In the genomic region with DNA sequence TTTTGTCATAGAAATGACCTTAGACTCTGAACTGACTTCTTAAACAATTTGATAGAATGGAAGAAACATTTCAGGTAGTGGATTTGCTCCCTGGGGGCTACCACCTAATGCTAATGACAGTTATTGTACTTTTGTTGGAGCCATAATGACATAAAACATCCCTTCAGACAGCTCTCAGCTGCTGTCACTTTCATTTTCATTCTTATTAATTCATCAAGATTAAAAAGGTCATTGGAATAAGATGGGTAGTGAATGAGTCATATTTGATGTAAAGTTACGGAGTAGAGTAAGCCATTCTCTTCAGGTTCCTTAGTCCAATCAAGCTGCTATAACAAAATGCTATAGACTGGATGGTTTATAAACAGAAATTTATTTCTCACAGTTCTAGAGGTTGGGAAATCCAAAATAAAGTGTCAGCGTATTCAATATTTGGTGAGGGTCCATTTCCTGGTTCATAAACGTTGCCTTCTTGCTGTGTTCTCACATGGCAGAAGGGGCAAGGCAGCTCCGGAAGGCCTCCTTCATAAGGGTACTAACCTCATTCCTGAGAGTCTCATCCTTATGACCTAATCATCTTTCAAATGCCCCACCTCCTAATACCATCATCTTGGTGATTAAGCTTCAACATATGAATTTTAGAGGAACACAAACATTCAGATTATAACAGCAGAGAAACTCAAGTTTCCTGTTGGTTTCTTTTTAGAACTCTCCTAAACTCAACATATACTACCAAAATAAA, we compare ENCODE assay signal across 21 cellular contexts.
DNase-seq lines count a peak whose midpoint lies in the region; ATAC-seq, FAIRE-seq and TF ChIP-seq lines count a peak whose summit lies in the region.
"Had no signal": no experiment of that assay in that cellular context is flagged by ENCODE, and none has a peak within 500 bp of the region (broad histone marks: within the 10 kb centered on the region; RNA-seq: fewer than 3 reads in every experiment).

No MANE protein-coding gene starts in this region.

- H3K9me3 ChIP-seq in small intestine (ENCODE audit: control insufficient read depth, low read depth) (no peaks in the 10 kb centered on the region), gastroesophageal sphincter (no peaks in the 10 kb centered on the region)
- H3K9me3 ChIP-seq: SJCRH30, transverse colon had no signal

- TF ChIP-seq POLR2A in gastroesophageal sphincter (IDR thresholded peaks at IDR 0.05): no peak

- 66 to 76% (median 71%) methylated on average over 4 of the region's 4 CpGs for WGBS in small intestine, 3 donors
- 62 to 100% methylated on average over 1 to 4 of the region's 4 CpGs for WGBS in gastroesophageal sphincter (ENCODE audit: low coverage in 1 of 2), 2 donors

- no peaks in the 10 kb centered on the region for H3K4me1 ChIP-seq in small intestine (ENCODE audit: control insufficient read depth in 2 of 2, insufficient read depth in 1 of 2, low read depth in 1 of 2, low read length in 1 of 2)
- no peaks in the 10 kb centered on the region for H3K4me1 ChIP-seq in gastroesophageal sphincter
- H3K4me1 ChIP-seq: heart right ventricle, SJCRH30, transverse colon had no signal

- H3K27me3 ChIP-seq in small intestine (ENCODE audit: control insufficient read depth in 2 of 2, insufficient read depth in 2 of 2, low read length in 2 of 2) (no peaks in the 10 kb centered on the region), gastroesophageal sphincter (no peaks in the 10 kb centered on the region)
- H3K27me3 ChIP-seq: heart right ventricle, SJCRH30, transverse colon had no signal

- ATAC-seq in activated CD4-positive, CD25-positive, alpha-beta regulatory T cell treated with anti-CD3 and anti-CD28 coated beads, Interleukin-2, amount 50 U/mL, for 24 hours: peak; percentile 88 to 94
- peak; percentile 51 for ATAC-seq in HG03135 (IDR thresholded peaks at IDR 0.05; ENCODE audit: unreplicated experiment)
- no peak for ATAC-seq in gastroesophageal sphincter
- ATAC-seq in GM19467 (IDR thresholded peaks at IDR 0.05; ENCODE audit: unreplicated experiment): no peak
- ATAC-seq: GM23338, heart right ventricle had no signal

- no peak overlapping the region for H3K27ac ChIP-seq in small intestine (ENCODE audit: low read depth in 1 of 2, low read length in 1 of 2)
- no peak overlapping the region for H3K27ac ChIP-seq in gastroesophageal sphincter
- H3K27ac ChIP-seq: heart right ventricle, SJCRH30, transverse colon had no signal

- FAIRE-seq in GM19239 (lab: Jason Lieb, UNC) (peak; percentile 62), small intestine (lab: Jason Lieb, UNC) (no peak)
- FAIRE-seq: D721Med, islet of Langerhans had no signal

- no peak for TF ChIP-seq CTCF in gastroesophageal sphincter (IDR thresholded peaks at IDR 0.05)

- H3K36me3 ChIP-seq in small intestine (ENCODE audit: control insufficient read depth in 2 of 2, insufficient read depth in 2 of 2, low read length in 2 of 2) (no peaks in the 10 kb centered on the region), gastroesophageal sphincter (no peaks in the 10 kb centered on the region)
- H3K36me3 ChIP-seq: heart right ventricle, SJCRH30, transverse colon had no signal

- no peak for TF ChIP-seq EP300 in gastroesophageal sphincter (IDR thresholded peaks at IDR 0.05)

- H3K4me3 ChIP-seq in small intestine (ENCODE audit: low read depth in 1 of 2, low read length in 2 of 2): no peak overlapping the region
- H3K4me3 ChIP-seq in gastroesophageal sphincter: no peak overlapping the region
- H3K4me3 ChIP-seq: GM23338, heart right ventricle, SJCRH30, transverse colon had no signal

- no peak for DNase-seq in activated CD4-positive, CD25-positive, alpha-beta regulatory T cell (lab: John Stamatoyannopoulos, UW)
- no peak for DNase-seq in GM19239 (ENCODE audit: insufficient read length, low spot score)
- peak; percentile 11 for DNase-seq in small intestine
- no peak for DNase-seq in H4 (ENCODE audit: low spot score)
- DNase-seq: 8988T; activated CD4-positive, CD25-positive, alpha-beta regulatory T cell treated with anti-CD3 and anti-CD28 coated beads, Interleukin-2, amount 50 U/mL, for 72 hours; effector memory CD4-positive, alpha-beta T cell; GDM1; heart right ventricle; mammary epithelial cell; NCI-H1694 treated with DMSO at 0.1 percent for 48 hours; NCI-H446; SJCRH30; transverse colon had no signal

Comparison
In these comparisons a context has a peak if more than half of its experiments do, and no peak if none do; other contexts are left out.
1. ATAC-seq: peak in activated CD4-positive, CD25-positive, alpha-beta regulatory T cell treated with anti-CD3 and anti-CD28 coated beads, Interleukin-2, amount 50 U/mL, for 24 hours (2 of 2) and HG03135 (single experiment); none in gastroesophageal sphincter (single experiment) and GM19467 (single experiment).